ENCODE assay signal across 1 cellular context in genomic region chr21:35256468-35256988, GRCh38.
TF ChIP-seq lines count a peak whose summit lies in the region.

No MANE protein-coding gene starts in this region.

TF ChIP-seq in HEK293, 187 proteins besides CTCF, POLR2A, EP300 and RAD21 (continued from another document and continues in another):
- TF ChIP-seq ZNF501 (tag by site-specific recombination; IDR thresholded peaks at IDR 0.05) (no peak), ZNF404 (tag by site-specific recombination; IDR thresholded peaks at IDR 0.05) (no peak), SP2 (tag by site-specific recombination; IDR thresholded peaks at IDR 0.05) (no peak), ZNF513 (tag by site-specific recombination; IDR thresholded peaks at IDR 0.05) (no peak), ZIC2 (tag by site-specific recombination; IDR thresholded peaks at IDR 0.05) (peak; percentile 88), ZNF600 (tag by site-specific recombination; IDR thresholded peaks at IDR 0.05) (peak; percentile 95), SCRT2 (tag by site-specific recombination; IDR thresholded peaks at IDR 0.05) (peak; percentile 100), ZNF398 (tag by site-specific recombination; IDR thresholded peaks at IDR 0.05) (0 out of 2 replicates have a peak, but pooled peaks have one; percentile 23), ZBTB17 (tag by site-specific recombination; IDR thresholded peaks at IDR 0.05) (peak; percentile 95), PATZ1 (tag by site-specific recombination; IDR thresholded peaks at IDR 0.05) (peak; percentile 60), ZBTB49 (tag by site-specific recombination; IDR thresholded peaks at IDR 0.05; ENCODE audit: low read depth) (no peak), ZXDB (tag by site-specific recombination; IDR thresholded peaks at IDR 0.05) (0 out of 2 replicates have a peak, but pooled peaks have one; percentile 51), ZNF366 (tag by site-specific recombination; conservative IDR thresholded peaks at IDR 0.05) (peak; percentile 43), ZNF704 (tag by site-specific recombination; IDR thresholded peaks at IDR 0.05) (no peak), ZNF785 (tag by site-specific recombination; IDR thresholded peaks at IDR 0.05) (no peak), ZNF302 (tag by site-specific recombination; IDR thresholded peaks at IDR 0.05; ENCODE audit: low read depth) (no peak), ZNF660 (tag by site-specific recombination; IDR thresholded peaks at IDR 0.05) (peak; percentile 97), ZSCAN23 (tag by site-specific recombination; IDR thresholded peaks at IDR 0.05) (0 out of 2 replicates have a peak, but pooled peaks have one; percentile 74), MZF1 (tag by site-specific recombination; IDR thresholded peaks at IDR 0.05; ENCODE audit: borderline replicate concordance) (0 out of 2 replicates have a peak, but pooled peaks have one; percentile 34), ZNF571 (tag by site-specific recombination; IDR thresholded peaks at IDR 0.05) (no peak), ZNF423 (tag by site-specific recombination; IDR thresholded peaks at IDR 0.05) (no peak), ZNF280D (tag by site-specific recombination; IDR thresholded peaks at IDR 0.05) (no peak), ZNF561 (tag by site-specific recombination; IDR thresholded peaks at IDR 0.05; ENCODE audit: borderline replicate concordance) (peak; percentile 91), ZNF391 (tag by site-specific recombination; IDR thresholded peaks at IDR 0.05; ENCODE audit: borderline replicate concordance, low read depth) (no peak), ZNF19 (tag by site-specific recombination; IDR thresholded peaks at IDR 0.05; ENCODE audit: low read depth) (no peak), REPIN1 (tag by site-specific recombination; IDR thresholded peaks at IDR 0.05; ENCODE audit: low read depth) (no peak), TRIM28 (IDR thresholded peaks at IDR 0.05; ENCODE audit: borderline replicate concordance, low read length) (peak; percentile 93), ZNF596 (tag by site-specific recombination; IDR thresholded peaks at IDR 0.05) (no peak), ZNF335 (tag by site-specific recombination; conservative IDR thresholded peaks at IDR 0.05) (no peak; the same call in none of the 2 replicates), WT1 (tag by site-specific recombination; IDR thresholded peaks at IDR 0.05) (peak; percentile 91), ZBTB11 (tag by site-specific recombination; conservative IDR thresholded peaks at IDR 0.05; ENCODE audit: low read depth) (no peak), ZNF175 (tag by site-specific recombination; IDR thresholded peaks at IDR 0.05) (no peak), ZNF394 (tag by site-specific recombination; IDR thresholded peaks at IDR 0.05; ENCODE audit: borderline replicate concordance) (peak; percentile 58), ZNF664 (tag by site-specific recombination; IDR thresholded peaks at IDR 0.05) (peak; percentile 62), INSM2 (tag by site-specific recombination; IDR thresholded peaks at IDR 0.05) (peak; percentile 72; the same call in 1 of the 2 replicates), ZNF10 (tag by site-specific recombination; IDR thresholded peaks at IDR 0.05) (peak; percentile 68), ZBTB44 (tag by site-specific recombination; IDR thresholded peaks at IDR 0.05) (peak; percentile 39), RBAK (tag by site-specific recombination; IDR thresholded peaks at IDR 0.05) (no peak; the same call in 1 of the 2 replicates), ZNF48 (tag by site-specific recombination; IDR thresholded peaks at IDR 0.05) (no peak), ZNF354C (tag by site-specific recombination; IDR thresholded peaks at IDR 0.05; ENCODE audit: borderline replicate concordance, low read depth) (no peak), ZEB2 (tag by site-specific recombination; IDR thresholded peaks at IDR 0.05) (peak; percentile 68), ZBTB1 (tag by site-specific recombination; IDR thresholded peaks at IDR 0.05) (0 out of 2 replicates have a peak, but pooled peaks have one; percentile 32), KLF8 (tag by site-specific recombination; IDR thresholded peaks at IDR 0.05) (peak; percentile 63), ZBTB21 (tag by site-specific recombination; IDR thresholded peaks at IDR 0.05) (peak; percentile 67), BCL11B (tag by site-specific recombination; IDR thresholded peaks at IDR 0.05; ENCODE audit: low read depth) (no peak), ZNF24 (tag by site-specific recombination; IDR thresholded peaks at IDR 0.05) (0 out of 2 replicates have a peak, but pooled peaks have one; percentile 60)
